In genomic region chr9:104746285-104746684, GRCh38 we compare ENCODE assay signal across 22 cellular contexts. TPM values are rescaled to one million over a fixed set of nuclear protein-coding genes. Genes with fewer than 3 reads are reported as not detected.
DNase-seq lines count a peak whose midpoint lies in the region; ATAC-seq, FAIRE-seq and TF ChIP-seq lines count a peak whose summit lies in the region.
"Had no signal": no experiment of that assay in that cellular context is flagged by ENCODE, and none has a peak within 500 bp of the region (broad histone marks: within the 10 kb centered on the region; RNA-seq: fewer than 3 reads in every experiment).

No MANE protein-coding gene starts in this region.

- TF ChIP-seq RAD21 in liver (IDR thresholded peaks at IDR 0.05) = no peak

- H4K20me1 ChIP-seq in BLaER1 treated with 17β-estradiol and CSF1 and Interleukin-3, amounts not matched to agents 10 nM and 100 nM = no peaks in the 10 kb centered on the region
- no peaks in the 10 kb centered on the region for H4K20me1 ChIP-seq in DND-41 (ENCODE audit: insufficient read depth, low read length)

- peak overlapping the region; percentile 73 to 98 (median 88) for H3K4me2 ChIP-seq in BLaER1 treated with 17β-estradiol and CSF1 and Interleukin-3, amounts not matched to agents 10 nM and 100 nM
- peak overlapping the region; percentile 78; the same call in 1 of the 2 replicates for H3K4me2 ChIP-seq in DND-41 (ENCODE audit: insufficient read depth, low read length)

- H3K27ac ChIP-seq in BLaER1 treated with 17β-estradiol and CSF1 and Interleukin-3, amounts not matched to agents 10 nM and 100 nM = peak overlapping the region in 3 of 11 experiments; percentile 84 to 93 (median 90); a peak in 5 of 22 replicates
- H3K27ac ChIP-seq in DND-41 (ENCODE audit: low read length) (no peak overlapping the region), liver (ENCODE audit: low read depth in 1 of 2, low read length in 2 of 2) (peak overlapping the region in 1 of 2 donors; percentile 68), SJCRH30 (no peak overlapping the region)
- H3K27ac ChIP-seq: foreskin keratinocyte had no signal

- ATAC-seq in DND-41 (ENCODE audit: insufficient read depth, low read depth) (no peak), T-helper 17 cell (no peak), GM19035 (IDR thresholded peaks at IDR 0.05; ENCODE audit: unreplicated experiment) (no peak), GM19324 (IDR thresholded peaks at IDR 0.05; ENCODE audit: low FRiP score, unreplicated experiment) (no peak)
- ATAC-seq: foreskin keratinocyte had no signal

- peak overlapping the region in 9 of 11 experiments; percentile 80 to 95 (median 88); a peak in 11 of 22 replicates for H3K9ac ChIP-seq in BLaER1 treated with 17β-estradiol and CSF1 and Interleukin-3, amounts not matched to agents 10 nM and 100 nM
- H3K9ac ChIP-seq in DND-41 (ENCODE audit: low read depth, low read length) = peak overlapping the region; percentile 80; the same call in 1 of the 2 replicates
- H3K9ac ChIP-seq in liver (ENCODE audit: low read depth in 1 of 2, low read length in 2 of 2) = peak overlapping the region in 1 of 2 donors; percentile 33

- no peaks in the 10 kb centered on the region for H3K27me3 ChIP-seq in BLaER1 treated with 17β-estradiol and CSF1 and Interleukin-3, amounts not matched to agents 10 nM and 100 nM
- H3K27me3 ChIP-seq in DND-41 (ENCODE audit: insufficient read depth, low read length, poor library complexity) (no peaks in the 10 kb centered on the region), liver (ENCODE audit: control insufficient read depth in 4 of 4, insufficient read depth in 4 of 4, low read length in 3 of 4) (no peaks in the 10 kb centered on the region), SJCRH30 (no peaks in the 10 kb centered on the region)
- H3K27me3 ChIP-seq: BE2C, foreskin keratinocyte, thyroid gland had no signal

- peaks cover 14% of the 10 kb centered on the region for H3K79me2 ChIP-seq in DND-41 (ENCODE audit: insufficient read depth, low read length)

- peaks cover 20% of the 10 kb centered on the region for H3K4me1 Mint-ChIP-seq in T-helper 17 cell

- TF ChIP-seq CTCF in DND-41 (IDR thresholded peaks at IDR 0.05; ENCODE audit: borderline replicate concordance, extremely low read depth, low read length, poor library complexity, severe bottlenecking) = no peak
- TF ChIP-seq CTCF in liver (IDR thresholded peaks at IDR 0.05; ENCODE audit: low read depth, low read length, missing input control) = no peak

- 20% methylated on average over 2 of the region's 2 CpGs for WGBS in liver

- H3K4me1 ChIP-seq in BLaER1 treated with 17β-estradiol and CSF1 and Interleukin-3, amounts not matched to agents 10 nM and 100 nM = peaks cover 23 to 42% (median 38%) of the 10 kb centered on the region in 10 experiments
- peaks cover 32% of the 10 kb centered on the region for H3K4me1 ChIP-seq in DND-41 (ENCODE audit: insufficient read depth, low read length)
- H3K4me1 ChIP-seq in liver (ENCODE audit: control insufficient read depth in 4 of 4, insufficient read depth in 4 of 4, low read length in 3 of 4) = peaks cover 2 to 39% (median 24%) of the 10 kb centered on the region in 4 donors
- peaks cover 10% of the 10 kb centered on the region for H3K4me1 ChIP-seq in SJCRH30
- H3K4me1 ChIP-seq: BE2C, foreskin keratinocyte had no signal

- peak overlapping the region in 6 of 10 experiments; percentile 80 to 91 (median 83); a peak in 12 of 20 replicates for H3K4me3 ChIP-seq in BLaER1 treated with 17β-estradiol and CSF1 and Interleukin-3, amounts not matched to agents 10 nM and 100 nM
- H3K4me3 ChIP-seq in DND-41 (ENCODE audit: low read depth in 1 of 2, low read length in 2 of 2) = peak overlapping the region in 1 of 2 experiments; percentile 68; a peak in 1 of 4 replicates
- H3K4me3 ChIP-seq in liver (ENCODE audit: low read depth in 1 of 3, low read length in 3 of 3) = peak overlapping the region in 1 of 3 donors; percentile 69
- no peak overlapping the region for H3K4me3 ChIP-seq in SJCRH30

- peaks cover under 1 to 11% (median 6%) of the 10 kb centered on the region in 11 experiments; a peak in 16 of 22 replicates for H3K36me3 ChIP-seq in BLaER1 treated with 17β-estradiol and CSF1 and Interleukin-3, amounts not matched to agents 10 nM and 100 nM
- H3K36me3 ChIP-seq in DND-41 (ENCODE audit: insufficient read depth, low read length) = peaks cover 4% of the 10 kb centered on the region
- H3K36me3 ChIP-seq in liver (ENCODE audit: control insufficient read depth in 4 of 4, insufficient read depth in 3 of 4, low read depth in 1 of 4, low read length in 3 of 4) = peaks cover 0 to 2% (median under 1%) of the 10 kb centered on the region in 4 donors
- no peaks in the 10 kb centered on the region for H3K36me3 ChIP-seq in SJCRH30
- H3K36me3 ChIP-seq: BE2C, thyroid gland had no signal

- H3K36me3 Mint-ChIP-seq in T-helper 17 cell (ENCODE audit: low read depth) = no peaks in the 10 kb centered on the region

- no peaks in the 10 kb centered on the region for H3K27me3 Mint-ChIP-seq in T-helper 17 cell

- no peaks in the 10 kb centered on the region for H3K9me3 ChIP-seq in BLaER1 treated with 17β-estradiol and CSF1 and Interleukin-3, amounts not matched to agents 10 nM and 100 nM (replicated peaks in 1 of 11)
- H3K9me3 ChIP-seq in DND-41 (ENCODE audit: insufficient read depth, low read length, severe bottlenecking) = no peaks in the 10 kb centered on the region
- H3K9me3 ChIP-seq in T-helper 17 cell (ENCODE audit: control insufficient read depth, low read length, poor library complexity, severe bottlenecking) = no peaks in the 10 kb centered on the region
- no peaks in the 10 kb centered on the region for H3K9me3 ChIP-seq in liver (ENCODE audit: control insufficient read depth in 4 of 4, low read length in 3 of 4)
- H3K9me3 ChIP-seq in SJCRH30 (replicated peaks) = no peaks in the 10 kb centered on the region
- H3K9me3 ChIP-seq: BE2C, thyroid gland had no signal

- peak overlapping the region; percentile 98 for H3K27ac Mint-ChIP-seq in T-helper 17 cell

- H2AFZ ChIP-seq in DND-41 (ENCODE audit: low read depth, low read length) = no peak overlapping the region; the same call in 1 of the 2 replicates

- FAIRE-seq in frontal cortex (lab: Jason Lieb, UNC) = no peak
- FAIRE-seq: H1, RCC 7860 had no signal

- H3K4me3 Mint-ChIP-seq in T-helper 17 cell = peak overlapping the region; percentile 7

- DNase-seq in DND-41 (no peak), T-helper 17 cell (no peak), SJCRH30 (no peak), frontal cortex (ENCODE audit: low spot score in 2 of 2) (no peak)
- DNase-seq: BE2C, DMS79, foreskin keratinocyte, MM.1S, NCI-H2029, NCI-H526, nucleus accumbens, SW 1271, thyroid gland had no signal

TF ChIP-seq in liver, 16 proteins besides CTCF, POLR2A, EP300 and RAD21 (continues in another document):
- peak; percentile 49 for TF ChIP-seq HNF4G (IDR thresholded peaks at IDR 0.05)
- TF ChIP-seq HNF4A (conservative IDR thresholded peaks at IDR 0.05) = peak; percentile 87 to 95
- no peak for TF ChIP-seq NR2F2 (IDR thresholded peaks at IDR 0.05)
- TF ChIP-seq, protein P1, sequence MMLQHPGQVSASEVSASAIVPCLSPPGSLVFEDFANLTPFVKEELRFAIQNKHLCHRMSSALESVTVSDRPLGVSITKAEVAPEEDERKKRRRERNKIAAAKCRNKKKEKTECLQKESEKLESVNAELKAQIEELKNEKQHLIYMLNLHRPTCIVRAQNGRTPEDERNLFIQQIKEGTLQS (IDR thresholded peaks at IDR 0.05) = no peak
- no peak for TF ChIP-seq FOXA2 (IDR thresholded peaks at IDR 0.05)
- TF ChIP-seq GABPA (IDR thresholded peaks at IDR 0.05 in 1 of 2, conservative IDR thresholded peaks at IDR 0.05 in 1 of 2) = no peak
- TF ChIP-seq RXRA (IDR thresholded peaks at IDR 0.05) = peak in 1 of 2 donors; percentile 80
- no peak for TF ChIP-seq TAF1 (conservative IDR thresholded peaks at IDR 0.05)
- TF ChIP-seq JUND (IDR thresholded peaks at IDR 0.05) = peak in 1 of 2 donors; percentile 74
- TF ChIP-seq REST (IDR thresholded peaks at IDR 0.05) = no peak
- TF ChIP-seq FOXA1 (IDR thresholded peaks at IDR 0.05) = peak; percentile 55
- TF ChIP-seq MAX (IDR thresholded peaks at IDR 0.05) = peak; percentile 94
- TF ChIP-seq SP1 (IDR thresholded peaks at IDR 0.05) = peak; percentile 72

RNA-seq across cellular contexts. Expression of gene NIPSNAP3A, which starts 1.2 kb away (rescaled TPM):
- 1 to 10 TPM; 8.3 to 8.8 TPM for total RNA-seq in T-helper 17 cell
- total RNA-seq in liver = 10 to 100 TPM; 18.7 to 41.2 TPM
- 10 to 100 TPM; 28.0 to 36.2 TPM for polyA plus RNA-seq in liver
- 25.3 and 27.8 TPM in 2 replicates for total RNA-seq in SJCRH30 (2014; rRNA removed; shearing (Covaris generic))
- total RNA-seq in frontal cortex = 107 TPM

RNA-seq across cellular contexts. Expression of gene NIPSNAP3B, which starts 17.6 kb away (rescaled TPM):
- total RNA-seq in T-helper 17 cell = 1 to 10 TPM; 1.1 to 1.5 TPM
- 1 to 10 TPM; 1.3 to 2.1 TPM for total RNA-seq in liver
- polyA plus RNA-seq in liver = under 1 TPM; 0.62 to 0.76 TPM
- 0.36 and 0.48 TPM in 2 replicates for total RNA-seq in SJCRH30 (2014; rRNA removed; shearing (Covaris generic))
- total RNA-seq in frontal cortex = 13.5 TPM
- total RNA-seq: HT-29 had no signal

RNA-seq across cellular contexts. Expression of gene OR13D1, which starts 52.0 kb away (rescaled TPM):
- not detected for total RNA-seq in T-helper 17 cell
- not detected for total RNA-seq in liver
- not detected for polyA plus RNA-seq in liver
- not detected in 2 replicates for total RNA-seq in SJCRH30 (2014; rRNA removed; shearing (Covaris generic))
- total RNA-seq in frontal cortex = not detected
- total RNA-seq: chondrocyte, foreskin keratinocyte, H1, HT-29, thyroid gland had no signal
- polyA plus RNA-seq: adipose tissue, foreskin keratinocyte, H1 had no signal
